Comparison of ENCODE assay signal across 1 cellular context in genomic region chr3:168988867-168989266, GRCh38.
A peak's percentile ranks its signal among the peaks of the same experiment; 100 is the strongest.
TF ChIP-seq lines count a peak whose summit lies in the region.

No MANE protein-coding gene starts in this region.

TF ChIP-seq in HepG2, 621 proteins besides CTCF, POLR2A, EP300 and RAD21 (continued from another document and continues in another):
- TF ChIP-seq, protein P1, sequence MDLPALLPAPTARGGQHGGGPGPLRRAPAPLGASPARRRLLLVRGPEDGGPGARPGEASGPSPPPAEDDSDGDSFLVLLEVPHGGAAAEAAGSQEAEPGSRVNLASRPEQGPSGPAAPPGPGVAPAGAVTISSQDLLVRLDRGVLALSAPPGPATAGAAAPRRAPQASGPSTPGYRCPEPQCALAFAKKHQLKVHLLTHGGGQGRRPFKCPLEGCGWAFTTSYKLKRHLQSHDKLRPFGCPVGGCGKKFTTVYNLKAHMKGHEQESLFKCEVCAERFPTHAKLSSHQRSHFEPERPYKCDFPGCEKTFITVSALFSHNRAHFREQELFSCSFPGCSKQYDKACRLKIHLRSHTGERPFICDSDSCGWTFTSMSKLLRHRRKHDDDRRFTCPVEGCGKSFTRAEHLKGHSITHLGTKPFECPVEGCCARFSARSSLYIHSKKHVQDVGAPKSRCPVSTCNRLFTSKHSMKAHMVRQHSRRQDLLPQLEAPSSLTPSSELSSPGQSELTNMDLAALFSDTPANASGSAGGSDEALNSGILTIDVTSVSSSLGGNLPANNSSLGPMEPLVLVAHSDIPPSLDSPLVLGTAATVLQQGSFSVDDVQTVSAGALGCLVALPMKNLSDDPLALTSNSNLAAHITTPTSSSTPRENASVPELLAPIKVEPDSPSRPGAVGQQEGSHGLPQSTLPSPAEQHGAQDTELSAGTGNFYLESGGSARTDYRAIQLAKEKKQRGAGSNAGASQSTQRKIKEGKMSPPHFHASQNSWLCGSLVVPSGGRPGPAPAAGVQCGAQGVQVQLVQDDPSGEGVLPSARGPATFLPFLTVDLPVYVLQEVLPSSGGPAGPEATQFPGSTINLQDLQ (CRISPR knock-in tag; IDR thresholded peaks at IDR 0.05), result no peak
- TF ChIP-seq ZFYVE20 (CRISPR knock-in tag; IDR thresholded peaks at IDR 0.05; ENCODE audit: borderline replicate concordance, low read depth) (no peak), ZNF367 (CRISPR knock-in tag; IDR thresholded peaks at IDR 0.05; ENCODE audit: borderline replicate concordance) (no peak), ZNF740 (CRISPR knock-in tag; IDR thresholded peaks at IDR 0.05) (no peak), MBNL3 (CRISPR knock-in tag; conservative IDR thresholded peaks at IDR 0.05) (no peak), IKZF5 (CRISPR knock-in tag; IDR thresholded peaks at IDR 0.05) (no peak), ZNF382 (CRISPR knock-in tag; IDR thresholded peaks at IDR 0.05; ENCODE audit: borderline replicate concordance) (no peak), ZFP36L1 (CRISPR knock-in tag; IDR thresholded peaks at IDR 0.05) (0 out of 2 replicates have a peak, but pooled peaks have one; percentile 31), KDM2A (CRISPR knock-in tag; IDR thresholded peaks at IDR 0.05; ENCODE audit: borderline replicate concordance, low read depth) (no peak), DZIP1 (CRISPR knock-in tag; IDR thresholded peaks at IDR 0.05) (no peak), ZBTB37 (CRISPR knock-in tag; IDR thresholded peaks at IDR 0.05) (no peak), SSRP1 (CRISPR knock-in tag; IDR thresholded peaks at IDR 0.05) (no peak), ZNF503 (CRISPR knock-in tag; IDR thresholded peaks at IDR 0.05) (no peak), NR2F1 (CRISPR knock-in tag; IDR thresholded peaks at IDR 0.05) (no peak), HDAC1 (CRISPR knock-in tag; IDR thresholded peaks at IDR 0.05) (peak; percentile 81), PREB (CRISPR knock-in tag; IDR thresholded peaks at IDR 0.05) (no peak), ZBTB7B (CRISPR knock-in tag; IDR thresholded peaks at IDR 0.05) (peak; percentile 92), ISL2 (CRISPR knock-in tag; IDR thresholded peaks at IDR 0.05) (peak; percentile 96), ATF2 (CRISPR knock-in tag; IDR thresholded peaks at IDR 0.05) (peak; percentile 50; the same call in 1 of the 2 replicates), RARG (CRISPR knock-in tag; IDR thresholded peaks at IDR 0.05; ENCODE audit: low read depth) (no peak), SRSF9 (IDR thresholded peaks at IDR 0.05; ENCODE audit: borderline replicate concordance, insufficient read depth, low read depth, low read length, poor library complexity, severe bottlenecking) (no peak), ZNF276 (CRISPR knock-in tag; IDR thresholded peaks at IDR 0.05; ENCODE audit: low read depth) (no peak), HMGXB3 (CRISPR knock-in tag; IDR thresholded peaks at IDR 0.05; ENCODE audit: borderline replicate concordance) (no peak), JUND (CRISPR knock-in tag; IDR thresholded peaks at IDR 0.05) (0 out of 2 replicates have a peak, but pooled peaks have one; percentile 44), ZFP41 (CRISPR knock-in tag; IDR thresholded peaks at IDR 0.05; ENCODE audit: borderline replicate concordance) (no peak), ZSCAN5A (CRISPR knock-in tag; IDR thresholded peaks at IDR 0.05; ENCODE audit: borderline replicate concordance) (peak; percentile 71; the same call in 1 of the 2 replicates), TBX2 (CRISPR knock-in tag; IDR thresholded peaks at IDR 0.05; ENCODE audit: borderline replicate concordance) (no peak), EEA1 (CRISPR knock-in tag; IDR thresholded peaks at IDR 0.05; ENCODE audit: borderline replicate concordance) (no peak), ZNF138 (CRISPR knock-in tag; IDR thresholded peaks at IDR 0.05; ENCODE audit: low read depth) (no peak), JARID2 (CRISPR knock-in tag; IDR thresholded peaks at IDR 0.05; ENCODE audit: insufficient replicate concordance) (no peak), TARDBP (CRISPR knock-in tag; IDR thresholded peaks at IDR 0.05) (peak; percentile 41; the same call in 1 of the 2 replicates), MTF2 (CRISPR knock-in tag; IDR thresholded peaks at IDR 0.05; ENCODE audit: borderline replicate concordance) (no peak), HOXA5 (CRISPR knock-in tag; IDR thresholded peaks at IDR 0.05) (no peak)
- TF ChIP-seq, protein P2, sequence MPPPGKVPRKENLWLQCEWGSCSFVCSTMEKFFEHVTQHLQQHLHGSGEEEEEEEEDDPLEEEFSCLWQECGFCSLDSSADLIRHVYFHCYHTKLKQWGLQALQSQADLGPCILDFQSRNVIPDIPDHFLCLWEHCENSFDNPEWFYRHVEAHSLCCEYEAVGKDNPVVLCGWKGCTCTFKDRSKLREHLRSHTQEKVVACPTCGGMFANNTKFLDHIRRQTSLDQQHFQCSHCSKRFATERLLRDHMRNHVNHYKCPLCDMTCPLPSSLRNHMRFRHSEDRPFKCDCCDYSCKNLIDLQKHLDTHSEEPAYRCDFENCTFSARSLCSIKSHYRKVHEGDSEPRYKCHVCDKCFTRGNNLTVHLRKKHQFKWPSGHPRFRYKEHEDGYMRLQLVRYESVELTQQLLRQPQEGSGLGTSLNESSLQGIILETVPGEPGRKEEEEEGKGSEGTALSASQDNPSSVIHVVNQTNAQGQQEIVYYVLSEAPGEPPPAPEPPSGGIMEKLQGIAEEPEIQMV (CRISPR knock-in tag; IDR thresholded peaks at IDR 0.05; ENCODE audit: low read depth), result no peak
